In the genomic region with DNA sequence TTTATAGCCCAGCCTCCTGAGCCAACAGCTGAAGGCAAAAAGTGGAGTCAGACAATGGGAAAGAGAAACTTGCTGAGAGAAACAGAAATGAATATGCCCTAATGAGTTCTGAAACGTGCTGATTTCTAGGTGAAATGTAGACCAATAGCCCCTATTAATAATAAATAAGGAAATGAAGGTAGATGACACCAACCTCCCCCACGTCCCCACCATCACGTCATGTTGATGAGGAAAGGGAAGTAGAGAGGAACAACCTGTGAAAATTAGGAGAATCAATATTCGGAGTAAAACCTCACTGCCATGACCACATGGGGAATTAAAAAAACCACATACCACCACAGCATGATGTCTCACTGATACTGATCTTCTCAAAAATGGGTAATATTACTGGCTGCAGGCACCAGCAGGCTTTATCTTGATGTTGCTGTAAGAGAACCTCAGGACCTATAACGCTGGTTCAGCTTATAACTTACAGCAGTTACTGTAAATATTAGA, we compare ENCODE assay signal across 8 cellular contexts.
DNase-seq lines count a peak whose midpoint lies in the region; ATAC-seq lines count a peak whose summit lies in the region.

No MANE protein-coding gene starts in this region.

- DNase-seq in activated CD8-positive, alpha-beta memory T cell treated with anti-CD3 and anti-CD28 coated beads for 24 hours = peak; percentile 61
- DNase-seq in stimulated activated CD4-positive, alpha-beta T cell treated with anti-CD3 and anti-CD28 coated beads, Interleukin-1b, Interleukin-23, amount 100 ng/mL, for 4 hours (ENCODE audit: low read depth in 2 of 2) = peak; percentile 5 to 6
- DNase-seq in left ventricle myocardium superior (no peak), NCI-H2029 (lab: John Stamatoyannopoulos, UW) (no peak), NCI-H524 (lab: John Stamatoyannopoulos, UW) (no peak), NCI-H510A treated with DMSO at 0.1 percent for 48 hours (lab: John Stamatoyannopoulos, UW) (no peak)

- intact Hi-C loops in left ventricle myocardium superior (cut with micrococcal nuclease) = no loop called here

- ATAC-seq in GM19452 (IDR thresholded peaks at IDR 0.05; ENCODE audit: unreplicated experiment) = peak; percentile 69
- peak; percentile 62 for ATAC-seq in HG03457 (IDR thresholded peaks at IDR 0.05; ENCODE audit: unreplicated experiment)
- ATAC-seq in left ventricle myocardium superior = no peak

Comparison
In these comparisons a context has a peak if more than half of its experiments do, and no peak if none do; other contexts are left out.
1. DNase-seq: peak in activated CD8-positive, alpha-beta memory T cell treated with anti-CD3 and anti-CD28 coated beads for 24 hours (single experiment) and stimulated activated CD4-positive, alpha-beta T cell treated with anti-CD3 and anti-CD28 coated beads, Interleukin-1b, Interleukin-23, amount 100 ng/mL, for 4 hours (2 of 2); none in left ventricle myocardium superior (single experiment), NCI-H2029 (single experiment), NCI-H524 (0 of 2) and NCI-H510A treated with DMSO at 0.1 percent for 48 hours (single experiment).